ENCODE assay signal across 8 cellular contexts in the genomic region with DNA sequence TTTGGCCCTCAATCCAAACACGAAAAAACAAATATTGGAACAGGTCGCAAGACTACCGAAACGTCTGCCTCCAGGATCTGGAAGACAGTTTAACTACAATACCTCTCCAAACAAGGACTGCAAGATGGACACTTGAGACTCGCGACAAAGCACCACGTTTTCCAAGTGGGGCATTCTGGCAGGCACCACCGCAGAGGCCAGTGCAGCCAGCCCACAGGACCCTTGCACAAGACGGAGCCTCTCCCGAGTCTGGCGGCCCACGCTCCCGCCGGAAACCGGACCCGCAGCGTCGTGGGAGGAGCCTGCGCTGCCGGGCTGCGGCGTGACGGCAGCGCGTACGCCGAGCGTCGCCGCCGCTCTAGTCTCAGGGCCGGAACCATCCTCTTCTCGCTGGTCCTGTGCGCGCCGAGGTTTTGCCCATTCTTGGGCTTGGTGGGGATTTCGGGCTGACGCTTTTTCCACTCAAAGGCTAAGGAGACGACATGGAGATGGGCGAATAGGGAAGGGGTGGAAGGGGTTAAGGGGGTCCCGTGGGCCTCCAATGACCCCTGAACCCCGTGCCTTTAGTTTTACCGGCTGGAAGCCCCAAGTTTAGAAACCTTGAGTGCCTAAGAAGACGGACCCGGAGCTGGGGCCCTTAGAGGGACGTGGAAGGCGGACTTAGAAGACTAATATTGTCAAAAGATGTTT. TPM values are rescaled to one million over a fixed set of nuclear protein-coding genes. Genes with fewer than 3 reads are reported as not detected.
DNase-seq lines count a peak whose midpoint lies in the region; ATAC-seq and TF ChIP-seq lines count a peak whose summit lies in the region.

A gene (minus strand): TSS at position 283 of the 690 bp plus-strand sequence. CDS start 109 bp downstream, at position 174.

- ATAC-seq in GM21717 (IDR thresholded peaks at IDR 0.05; ENCODE audit: unreplicated experiment), result peak; percentile 100
- ATAC-seq in activated T-helper 17 cell treated with anti-CD3 and anti-CD28 coated beads, Interleukin-2, amount 50 U/mL, for 72 hours (replicated peaks), result peak; percentile 100

- TF ChIP-seq CTCF in fibroblast of pulmonary artery (IDR thresholded peaks at IDR 0.05; ENCODE audit: low read length, missing control alignments), result no peak
- TF ChIP-seq CTCF in nephron (IDR thresholded peaks at IDR 0.05; ENCODE audit: unreplicated experiment in 3 of 3), result no peak

- H3K36me3 Mint-ChIP-seq in activated T-helper 17 cell treated with anti-CD3 and anti-CD28 coated beads, Interleukin-2, amount 50 U/mL, for 72 hours (ENCODE audit: low read depth), result peaks cover 13% of the 10 kb centered on the region
- H3K36me3 Mint-ChIP-seq in nephron (ENCODE audit: low read depth), result peaks cover 8% of the 10 kb centered on the region
- H3K36me3 Mint-ChIP-seq in stimulated activated naive CD8-positive, alpha-beta T cell treated with anti-CD3 and anti-CD28 coated beads, Interleukin-15, Interleukin-2, amounts not matched to agents 100 ng/mL and 50 ng/mL, for 24 hours (ENCODE audit: low read depth), result peaks cover 11% of the 10 kb centered on the region

- H3K27me3 Mint-ChIP-seq in activated T-helper 17 cell treated with anti-CD3 and anti-CD28 coated beads, Interleukin-2, amount 50 U/mL, for 72 hours, result peaks cover 16% of the 10 kb centered on the region
- H3K27me3 Mint-ChIP-seq in nephron (ENCODE audit: low read depth), result no peaks in the 10 kb centered on the region
- H3K27me3 Mint-ChIP-seq in stimulated activated naive CD8-positive, alpha-beta T cell treated with anti-CD3 and anti-CD28 coated beads, Interleukin-15, Interleukin-2, amounts not matched to agents 100 ng/mL and 50 ng/mL, for 24 hours, result peaks cover 16% of the 10 kb centered on the region

- in situ Hi-C loops in KBM-7 (cut with MboI; ENCODE audit: low pct_unique_long_range_greater_than_20kb, low sequenced_read_pairs), result no loop called here

- H3K9me3 Mint-ChIP-seq in activated T-helper 17 cell treated with anti-CD3 and anti-CD28 coated beads, Interleukin-2, amount 50 U/mL, for 72 hours, result no peaks in the 10 kb centered on the region
- H3K9me3 Mint-ChIP-seq in nephron, result peaks cover 25% of the 10 kb centered on the region
- H3K9me3 Mint-ChIP-seq in stimulated activated naive CD8-positive, alpha-beta T cell treated with anti-CD3 and anti-CD28 coated beads, Interleukin-15, Interleukin-2, amounts not matched to agents 100 ng/mL and 50 ng/mL, for 24 hours, result no peaks in the 10 kb centered on the region

- DNase-seq in DMS79 (lab: John Stamatoyannopoulos, UW) (peak; percentile 60), KBM-7 (peak; percentile 89), RPMI8226 (peak; percentile 92), fibroblast of pulmonary artery (ENCODE audit: low read depth) (peak; percentile 85)

- peak within 1 kb of the TSS; percentile 93 for H3K4me3 Mint-ChIP-seq in activated T-helper 17 cell treated with anti-CD3 and anti-CD28 coated beads, Interleukin-2, amount 50 U/mL, for 72 hours
- peak within 1 kb of the TSS; percentile 94 to 98 (median 96) for H3K4me3 Mint-ChIP-seq in nephron
- peak within 1 kb of the TSS; percentile 92 for H3K4me3 Mint-ChIP-seq in stimulated activated naive CD8-positive, alpha-beta T cell treated with anti-CD3 and anti-CD28 coated beads, Interleukin-15, Interleukin-2, amounts not matched to agents 100 ng/mL and 50 ng/mL, for 24 hours

- peak within 1 kb of the TSS; percentile 84 for H3K4me3 ChIP-seq in fibroblast of pulmonary artery (replicated peaks; ENCODE audit: low read depth, low read length)

- H3K4me1 Mint-ChIP-seq in activated T-helper 17 cell treated with anti-CD3 and anti-CD28 coated beads, Interleukin-2, amount 50 U/mL, for 72 hours, result peaks cover 23% of the 10 kb centered on the region
- H3K4me1 Mint-ChIP-seq in nephron, result peaks cover 21% of the 10 kb centered on the region
- H3K4me1 Mint-ChIP-seq in stimulated activated naive CD8-positive, alpha-beta T cell treated with anti-CD3 and anti-CD28 coated beads, Interleukin-15, Interleukin-2, amounts not matched to agents 100 ng/mL and 50 ng/mL, for 24 hours (ENCODE audit: low read depth), result peaks cover 36% of the 10 kb centered on the region

- peak within 1 kb of the TSS; percentile 97 for H3K27ac Mint-ChIP-seq in activated T-helper 17 cell treated with anti-CD3 and anti-CD28 coated beads, Interleukin-2, amount 50 U/mL, for 72 hours
- H3K27ac Mint-ChIP-seq in nephron, result peak within 1 kb of the TSS; percentile 90 to 98 (median 96)
- peak within 1 kb of the TSS; percentile 90 for H3K27ac Mint-ChIP-seq in stimulated activated naive CD8-positive, alpha-beta T cell treated with anti-CD3 and anti-CD28 coated beads, Interleukin-15, Interleukin-2, amounts not matched to agents 100 ng/mL and 50 ng/mL, for 24 hours

RNA-seq across cellular contexts. Expression of the gene that starts here (rescaled TPM):
- 10 to 100 TPM; 15.6 to 27.7 TPM for total RNA-seq in activated T-helper 17 cell treated with anti-CD3 and anti-CD28 coated beads, Interleukin-2, amount 50 U/mL, for 72 hours

Comparison
In these comparisons a context has a peak if more than half of its experiments do, and no peak if none do; other contexts are left out.
1. Peak in every context shown above with its lines: DNase-seq, ATAC-seq and H3K4me3 ChIP-seq.